Comparison of ENCODE assay signal across 1 cellular context in the genomic region with DNA sequence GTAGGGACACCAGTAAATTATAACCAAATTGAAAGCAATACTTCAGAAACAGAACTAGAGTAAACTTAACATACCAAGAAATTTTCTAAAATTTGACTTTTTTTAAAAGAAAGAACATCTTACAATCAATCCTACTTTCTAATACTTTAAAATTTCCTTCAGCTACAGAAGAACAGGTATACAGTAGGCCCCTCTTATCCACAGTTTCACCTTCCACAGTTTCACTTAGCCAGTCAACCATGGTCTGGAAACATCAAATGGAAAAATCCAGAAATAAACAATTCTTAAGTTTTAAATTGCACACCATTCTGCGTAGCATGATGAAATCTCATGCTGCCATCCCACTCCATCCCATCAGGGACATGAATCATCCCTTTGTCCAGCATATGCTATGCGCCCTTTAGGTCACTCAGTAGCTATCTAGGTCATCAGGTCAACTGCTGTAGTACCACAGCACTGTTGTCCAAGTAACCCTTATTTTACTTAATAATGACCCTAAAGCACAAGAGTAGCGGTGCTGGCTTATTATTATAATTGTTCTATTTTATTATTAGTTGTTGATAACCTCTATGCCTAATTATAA.
TF ChIP-seq lines count a peak whose summit lies in the region.

No MANE protein-coding gene starts in this region.

TF ChIP-seq in HepG2, 621 proteins besides CTCF, POLR2A, EP300 and RAD21 (continued from another document and continues in another):
- TF ChIP-seq, protein P1, sequence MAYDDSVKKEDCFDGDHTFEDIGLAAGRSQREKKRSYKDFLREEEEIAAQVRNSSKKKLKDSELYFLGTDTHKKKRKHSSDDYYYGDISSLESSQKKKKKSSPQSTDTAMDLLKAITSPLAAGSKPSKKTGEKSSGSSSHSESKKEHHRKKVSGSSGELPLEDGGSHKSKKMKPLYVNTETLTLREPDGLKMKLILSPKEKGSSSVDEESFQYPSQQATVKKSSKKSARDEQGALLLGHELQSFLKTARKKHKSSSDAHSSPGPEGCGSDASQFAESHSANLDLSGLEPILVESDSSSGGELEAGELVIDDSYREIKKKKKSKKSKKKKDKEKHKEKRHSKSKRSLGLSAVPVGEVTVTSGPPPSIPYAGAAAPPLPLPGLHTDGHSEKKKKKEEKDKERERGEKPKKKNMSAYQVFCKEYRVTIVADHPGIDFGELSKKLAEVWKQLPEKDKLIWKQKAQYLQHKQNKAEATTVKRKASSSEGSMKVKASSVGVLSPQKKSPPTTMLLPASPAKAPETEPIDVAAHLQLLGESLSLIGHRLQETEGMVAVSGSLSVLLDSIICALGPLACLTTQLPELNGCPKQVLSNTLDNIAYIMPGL (CRISPR knock-in tag; IDR thresholded peaks at IDR 0.05; ENCODE audit: borderline replicate concordance in 1 of 2, low read depth in 1 of 2), result no peak; a peak in 1 of 4 replicates
- TF ChIP-seq MXD4 (CRISPR knock-in tag; IDR thresholded peaks at IDR 0.05) (no peak), ZNF687 (CRISPR knock-in tag; IDR thresholded peaks at IDR 0.05) (no peak), HNRNPK (IDR thresholded peaks at IDR 0.05; ENCODE audit: low read depth, low read length, poor library complexity, severe bottlenecking) (no peak), KDM4B (CRISPR knock-in tag; IDR thresholded peaks at IDR 0.05) (0 out of 2 replicates have a peak, but pooled peaks have one; percentile 38), ARHGAP35 (CRISPR knock-in tag; IDR thresholded peaks at IDR 0.05; ENCODE audit: borderline replicate concordance) (no peak), HMG20A (CRISPR knock-in tag; IDR thresholded peaks at IDR 0.05; ENCODE audit: borderline replicate concordance) (peak; percentile 96; the same call in 1 of the 2 replicates), ZNF496 (CRISPR knock-in tag; IDR thresholded peaks at IDR 0.05; ENCODE audit: insufficient replicate concordance) (no peak), ZC3H4 (CRISPR knock-in tag; IDR thresholded peaks at IDR 0.05; ENCODE audit: borderline replicate concordance) (no peak), ZNF407 (CRISPR knock-in tag; IDR thresholded peaks at IDR 0.05; ENCODE audit: not compliant biosample characterization) (no peak), TCF7 (IDR thresholded peaks at IDR 0.05; ENCODE audit: low read depth) (peak; percentile 50; the same call in 1 of the 2 replicates), ZBTB7B (CRISPR knock-in tag; IDR thresholded peaks at IDR 0.05) (peak; percentile 35; the same call in 1 of the 2 replicates), ZBTB46 (CRISPR knock-in tag; IDR thresholded peaks at IDR 0.05; ENCODE audit: borderline replicate concordance) (no peak), NCOA2 (CRISPR knock-in tag; IDR thresholded peaks at IDR 0.05) (peak; percentile 82), RBAK (CRISPR knock-in tag; IDR thresholded peaks at IDR 0.05) (no peak), ATAD3A (CRISPR knock-in tag; IDR thresholded peaks at IDR 0.05) (no peak), NFE2L2 (IDR thresholded peaks at IDR 0.05; ENCODE audit: low read length) (no peak)
- TF ChIP-seq, protein P2, sequence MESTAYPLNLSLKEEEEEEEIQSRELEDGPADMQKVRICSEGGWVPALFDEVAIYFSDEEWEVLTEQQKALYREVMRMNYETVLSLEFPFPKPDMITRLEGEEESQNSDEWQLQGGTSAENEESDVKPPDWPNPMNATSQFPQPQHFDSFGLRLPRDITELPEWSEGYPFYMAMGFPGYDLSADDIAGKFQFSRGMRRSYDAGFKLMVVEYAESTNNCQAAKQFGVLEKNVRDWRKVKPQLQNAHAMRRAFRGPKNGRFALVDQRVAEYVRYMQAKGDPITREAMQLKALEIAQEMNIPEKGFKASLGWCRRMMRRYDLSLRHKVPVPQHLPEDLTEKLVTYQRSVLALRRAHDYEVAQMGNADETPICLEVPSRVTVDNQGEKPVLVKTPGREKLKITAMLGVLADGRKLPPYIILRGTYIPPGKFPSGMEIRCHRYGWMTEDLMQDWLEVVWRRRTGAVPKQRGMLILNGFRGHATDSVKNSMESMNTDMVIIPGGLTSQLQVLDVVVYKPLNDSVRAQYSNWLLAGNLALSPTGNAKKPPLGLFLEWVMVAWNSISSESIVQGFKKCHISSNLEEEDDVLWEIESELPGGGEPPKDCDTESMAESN (CRISPR knock-in tag; conservative IDR thresholded peaks at IDR 0.05), result no peak
- TF ChIP-seq, protein P3, sequence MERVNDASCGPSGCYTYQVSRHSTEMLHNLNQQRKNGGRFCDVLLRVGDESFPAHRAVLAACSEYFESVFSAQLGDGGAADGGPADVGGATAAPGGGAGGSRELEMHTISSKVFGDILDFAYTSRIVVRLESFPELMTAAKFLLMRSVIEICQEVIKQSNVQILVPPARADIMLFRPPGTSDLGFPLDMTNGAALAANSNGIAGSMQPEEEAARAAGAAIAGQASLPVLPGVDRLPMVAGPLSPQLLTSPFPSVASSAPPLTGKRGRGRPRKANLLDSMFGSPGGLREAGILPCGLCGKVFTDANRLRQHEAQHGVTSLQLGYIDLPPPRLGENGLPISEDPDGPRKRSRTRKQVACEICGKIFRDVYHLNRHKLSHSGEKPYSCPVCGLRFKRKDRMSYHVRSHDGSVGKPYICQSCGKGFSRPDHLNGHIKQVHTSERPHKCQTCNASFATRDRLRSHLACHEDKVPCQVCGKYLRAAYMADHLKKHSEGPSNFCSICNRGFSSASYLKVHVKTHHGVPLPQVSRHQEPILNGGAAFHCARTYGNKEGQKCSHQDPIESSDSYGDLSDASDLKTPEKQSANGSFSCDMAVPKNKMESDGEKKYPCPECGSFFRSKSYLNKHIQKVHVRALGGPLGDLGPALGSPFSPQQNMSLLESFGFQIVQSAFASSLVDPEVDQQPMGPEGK (CRISPR knock-in tag; IDR thresholded peaks at IDR 0.05), result peak; percentile 48
- TF ChIP-seq, protein P4, sequence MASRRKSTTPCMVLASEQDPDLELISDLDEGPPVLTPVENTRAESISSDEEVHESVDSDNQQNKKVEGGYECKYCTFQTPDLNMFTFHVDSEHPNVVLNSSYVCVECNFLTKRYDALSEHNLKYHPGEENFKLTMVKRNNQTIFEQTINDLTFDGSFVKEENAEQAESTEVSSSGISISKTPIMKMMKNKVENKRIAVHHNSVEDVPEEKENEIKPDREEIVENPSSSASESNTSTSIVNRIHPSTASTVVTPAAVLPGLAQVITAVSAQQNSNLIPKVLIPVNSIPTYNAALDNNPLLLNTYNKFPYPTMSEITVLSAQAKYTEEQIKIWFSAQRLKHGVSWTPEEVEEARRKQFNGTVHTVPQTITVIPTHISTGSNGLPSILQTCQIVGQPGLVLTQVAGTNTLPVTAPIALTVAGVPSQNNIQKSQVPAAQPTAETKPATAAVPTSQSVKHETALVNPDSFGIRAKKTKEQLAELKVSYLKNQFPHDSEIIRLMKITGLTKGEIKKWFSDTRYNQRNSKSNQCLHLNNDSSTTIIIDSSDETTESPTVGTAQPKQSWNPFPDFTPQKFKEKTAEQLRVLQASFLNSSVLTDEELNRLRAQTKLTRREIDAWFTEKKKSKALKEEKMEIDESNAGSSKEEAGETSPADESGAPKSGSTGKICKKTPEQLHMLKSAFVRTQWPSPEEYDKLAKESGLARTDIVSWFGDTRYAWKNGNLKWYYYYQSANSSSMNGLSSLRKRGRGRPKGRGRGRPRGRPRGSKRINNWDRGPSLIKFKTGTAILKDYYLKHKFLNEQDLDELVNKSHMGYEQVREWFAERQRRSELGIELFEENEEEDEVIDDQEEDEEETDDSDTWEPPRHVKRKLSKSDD (CRISPR knock-in tag; IDR thresholded peaks at IDR 0.05; ENCODE audit: low read depth), result no peak
